In the genomic region with DNA sequence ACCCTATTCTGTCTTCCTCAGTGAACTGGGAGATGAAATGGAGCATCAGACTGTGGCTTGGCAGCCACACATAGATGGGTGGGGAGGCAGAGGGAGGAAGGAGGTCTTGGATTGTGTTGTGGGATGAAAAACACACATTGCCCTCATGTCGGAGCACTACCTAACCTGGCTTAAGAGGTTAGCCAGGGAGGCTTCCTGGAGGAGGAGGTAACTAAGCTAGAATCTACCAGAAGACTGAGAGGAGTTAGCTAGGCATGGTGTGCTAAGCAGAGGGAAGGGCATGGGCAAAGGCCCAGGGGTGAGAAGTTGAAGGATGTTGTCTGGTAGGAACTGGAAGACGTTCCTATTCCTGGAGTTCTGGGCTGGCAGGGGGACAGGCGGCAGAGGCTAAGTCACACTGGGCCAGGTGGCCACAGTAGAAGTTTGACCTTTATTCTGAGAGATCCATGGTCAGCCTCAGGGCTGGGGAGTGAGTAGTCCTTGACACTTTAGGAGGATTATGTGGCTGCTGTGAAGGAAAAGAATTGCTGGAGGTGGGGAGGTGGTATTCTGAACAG, we compare ENCODE assay signal across 20 cellular contexts. TPM values are rescaled to one million over a fixed set of nuclear protein-coding genes. Genes with fewer than 3 reads are reported as not detected.
DNase-seq lines count a peak whose midpoint lies in the region; ATAC-seq, FAIRE-seq and TF ChIP-seq lines count a peak whose summit lies in the region.
"Had no signal": no experiment of that assay in that cellular context is flagged by ENCODE, and none has a peak within 500 bp of the region (broad histone marks: within the 10 kb centered on the region; RNA-seq: fewer than 3 reads in every experiment).

No MANE protein-coding gene starts in this region.

- no peaks in the 10 kb centered on the region for H3K9me2 ChIP-seq in PC-9 (ENCODE audit: insufficient read depth)

- no peak overlapping the region for H4K5ac ChIP-seq in H1 (ENCODE audit: insufficient read length, low read depth, low read length)

- H2AFZ ChIP-seq in PC-9: no peak overlapping the region
- no peak overlapping the region for H2AFZ ChIP-seq in H1 (ENCODE audit: low read length)
- H2AFZ ChIP-seq in osteoblast (ENCODE audit: low read length): no peak overlapping the region

- H3K4ac ChIP-seq in H1 (replicated peaks; ENCODE audit: insufficient read length, low read depth, low read length): no peak overlapping the region

- no peak overlapping the region for H3K4me3 Mint-ChIP-seq in MCF 10A (ENCODE audit: unreplicated experiment)

- no peak overlapping the region for H3K27ac ChIP-seq in PC-9
- H3K27ac ChIP-seq in H1 (ENCODE audit: low read depth, low read length): no peak overlapping the region
- H3K27ac ChIP-seq in osteoblast (ENCODE audit: low read depth, low read length): no peak overlapping the region
- H3K27ac ChIP-seq in thyroid gland: peak overlapping the region; percentile 88 to 94 (median 91)
- H3K27ac ChIP-seq: SK-N-MC had no signal

- no peak for FAIRE-seq in H1 (lab: Jason Lieb, UNC)
- FAIRE-seq: D721Med, GM12892, GM18507 had no signal

- intact Hi-C loops in PC-9 (cut with micrococcal nuclease; ENCODE audit: unreplicated experiment) (no loop called here), thyroid gland (cut with DNase I) (no loop called here), MCF 10A (cut with micrococcal nuclease) (no loop called here)

- no peak overlapping the region for H3K27ac Mint-ChIP-seq in MCF 10A (ENCODE audit: low read depth, unreplicated experiment)

- H3K14ac ChIP-seq in H1 (ENCODE audit: insufficient read length): no peak overlapping the region

- H2BK12ac ChIP-seq in H1 (ENCODE audit: low read depth, low read length): no peak overlapping the region

- no peak overlapping the region for H2BK20ac ChIP-seq in H1 (ENCODE audit: low read length)

- DNase-seq in PC-9: no peak
- DNase-seq in H1 (ENCODE audit: low read depth in 1 of 2, low spot score in 2 of 2): no peak
- DNase-seq in osteoblast (ENCODE audit: insufficient read length, low spot score, missing footprints): peak; percentile 82
- DNase-seq in thyroid gland: no peak
- no peak for DNase-seq in NCI-H146 (lab: John Stamatoyannopoulos, UW)
- no peak for DNase-seq in SW480 (ENCODE audit: low spot score)
- no peak for DNase-seq in MCF 10A (ENCODE audit: unreplicated experiment)
- DNase-seq: ACHN; C1 segment of cervical spinal cord; KG1; NCI-H1436 treated with DMSO at 0.1 percent for 48 hours; NCI-H2081; NCI-H748 treated with DMSO at 0.1 percent for 48 hours; NK-92 treated with Interleukin-12 subunit alpha and Interleukin-12 subunit beta, amount 100 ng/mL, for 24 hours; SHP77 had no signal

- H3K79me2 ChIP-seq in PC-9 (ENCODE audit: low read depth): no peaks in the 10 kb centered on the region
- no peaks in the 10 kb centered on the region for H3K79me2 ChIP-seq in H1 (ENCODE audit: control insufficient read depth in 1 of 2, insufficient read depth in 2 of 2, low read length in 2 of 2)
- H3K79me2 ChIP-seq in osteoblast (ENCODE audit: insufficient read depth, low read length): no peaks in the 10 kb centered on the region

- H3K18ac ChIP-seq in H1 (ENCODE audit: extremely low read depth, low read length): no peak overlapping the region

- TF ChIP-seq EP300 in H1 (IDR thresholded peaks at IDR 0.05; ENCODE audit: borderline replicate concordance in 1 of 2, low read depth in 2 of 2, low read length in 2 of 2): no peak

- no peaks in the 10 kb centered on the region for H3K36me3 ChIP-seq in PC-9 (ENCODE audit: low read depth)
- no peaks in the 10 kb centered on the region for H3K36me3 ChIP-seq in H1 (ENCODE audit: control insufficient read depth in 2 of 4, insufficient read depth in 4 of 4, low read length in 3 of 4)
- no peaks in the 10 kb centered on the region for H3K36me3 ChIP-seq in osteoblast (ENCODE audit: insufficient read depth, low read length)
- no peaks in the 10 kb centered on the region for H3K36me3 ChIP-seq in thyroid gland

- no peak overlapping the region for H4K8ac ChIP-seq in H1 (ENCODE audit: extremely low read depth, insufficient read depth, low read length)

- no peak for TF ChIP-seq RAD21 in H1 (IDR thresholded peaks at IDR 0.05 in 1 of 2, conservative IDR thresholded peaks at IDR 0.05 in 1 of 2; ENCODE audit: low read depth in 2 of 2, low read length in 2 of 2)

- H3K4me1 Mint-ChIP-seq in MCF 10A (ENCODE audit: insufficient read depth, unreplicated experiment): peaks cover 22% of the 10 kb centered on the region

- no TSS peak for BruUV-seq in PC-9 (replicated peaks; lab: Mats Ljungman, UMichigan)
- no TSS peak for BruUV-seq in MCF 10A (replicated peaks; lab: Mats Ljungman, UMichigan)

- no peak overlapping the region for H3K56ac ChIP-seq in H1 (replicated peaks; ENCODE audit: insufficient read length, low read depth, low read length)

- no peak for TF ChIP-seq POLR2A in H1 (IDR thresholded peaks at IDR 0.05; ENCODE audit: control extremely low read depth in 1 of 2, low read depth in 2 of 2, low read length in 2 of 2)
- TF ChIP-seq POLR2A in thyroid gland (IDR thresholded peaks at IDR 0.05): no peak

- H3K27me3 Mint-ChIP-seq in MCF 10A (ENCODE audit: insufficient read depth, unreplicated experiment): no peaks in the 10 kb centered on the region

- H3K4me1 ChIP-seq in PC-9 (replicated peaks; ENCODE audit: insufficient read depth) (peaks cover 99% of the 10 kb centered on the region), H1 (replicated peaks in 1 of 4; ENCODE audit: control insufficient read depth in 3 of 4, insufficient read depth in 4 of 4, low read length in 3 of 4) (peaks cover 0 to 11% (median 8%) of the 10 kb centered on the region in 4 experiments; a peak in 6 of 7 replicates), osteoblast (ENCODE audit: insufficient read depth, low read length) (peaks cover 25% of the 10 kb centered on the region), thyroid gland (peaks cover 55 to 82% of the 10 kb centered on the region in 2 donors)

- H3K9me3 ChIP-seq in PC-9 (ENCODE audit: insufficient read depth, low read depth) (no peaks in the 10 kb centered on the region), H1 (ENCODE audit: insufficient read depth in 2 of 2, low read depth in 1 of 2, low read length in 1 of 2) (no peaks in the 10 kb centered on the region), osteoblast (ENCODE audit: low read depth, low read length) (no peaks in the 10 kb centered on the region), thyroid gland (no peaks in the 10 kb centered on the region)

- H3K23me2 ChIP-seq in H1 (ENCODE audit: low read depth, low read length): peaks cover 3% of the 10 kb centered on the region

- peaks cover 25% of the 10 kb centered on the region for H3F3A ChIP-seq in PC-9 (ENCODE audit: insufficient read depth, low read depth)

- POLR2A ChIA-PET in PC-9 (lab: Charles Lee; ENCODE audit: unreplicated experiment) (no interaction called here), H1 (lab: Charles Lee; ENCODE audit: partially characterized antibody) (no interaction called here), MCF 10A (lab: Yijun Ruan, JAX) (no interaction called here)

- ATAC-seq in GM19455 (IDR thresholded peaks at IDR 0.05; ENCODE audit: unreplicated experiment): no peak

- H3K9ac ChIP-seq in H1 (replicated peaks in 1 of 4; ENCODE audit: extremely low read depth in 1 of 4, low read depth in 3 of 4, low read length in 3 of 4): no peak overlapping the region

- no peaks in the 10 kb centered on the region for H3K79me1 ChIP-seq in H1 (ENCODE audit: low read depth, low read length)

- H4K20me1 ChIP-seq in PC-9 (ENCODE audit: insufficient read depth) (no peaks in the 10 kb centered on the region), H1 (replicated peaks in 1 of 2; ENCODE audit: control insufficient read depth in 1 of 2, insufficient read depth in 2 of 2, low read length in 2 of 2) (no peaks in the 10 kb centered on the region), osteoblast (ENCODE audit: insufficient read depth, low read length) (no peaks in the 10 kb centered on the region)

- no peak overlapping the region for H2BK5ac ChIP-seq in H1 (ENCODE audit: low read depth, low read length)

- H2BK15ac ChIP-seq in H1 (ENCODE audit: low read length): 0 out of 2 replicates have a peak overlapping the region, but pooled peaks have one; percentile 32

- no peak for TF ChIP-seq CTCF in PC-9 (conservative IDR thresholded peaks at IDR 0.05)
- no peak for TF ChIP-seq CTCF in H1 (IDR thresholded peaks at IDR 0.05; ENCODE audit: control extremely low read depth in 1 of 3, insufficient read depth in 1 of 3, low read depth in 1 of 3, low read length in 3 of 3)
- TF ChIP-seq CTCF in osteoblast (IDR thresholded peaks at IDR 0.05; ENCODE audit: extremely low read depth, low read depth, low read length): no peak
- no peak for TF ChIP-seq CTCF in thyroid gland (IDR thresholded peaks at IDR 0.05)
- TF ChIP-seq CTCF in MCF 10A (IDR thresholded peaks at IDR 0.05; ENCODE audit: unreplicated experiment): no peak

- peak overlapping the region; percentile 81; the same call in 1 of the 2 replicates for H3K4me2 ChIP-seq in PC-9
- H3K4me2 ChIP-seq in H1 (ENCODE audit: insufficient read depth in 1 of 2, low read depth in 2 of 2, low read length in 2 of 2): no peak overlapping the region
- H3K4me2 ChIP-seq in osteoblast (ENCODE audit: insufficient read depth, low read length): no peak overlapping the region

- WGBS in H1 (ENCODE audit: extremely low coverage in 1 of 2, insufficient coverage in 1 of 2, insufficient read length in 1 of 2, insufficient replicate concordance in 2 of 2, low coverage in 1 of 2, low lambda C conversion rate in 2 of 2, missing lambda C conversion rate in 1 of 2), 2 experiments: 94% methylated on average over 3 of the region's 3 CpGs; no CpG with 5 or more reads in 1 of the 2 experiments
- WGBS in thyroid gland, 2 donors: 78 to 85% methylated on average over 3 of the region's 3 CpGs

- peaks cover 9% of the 10 kb centered on the region for H3K36me3 Mint-ChIP-seq in MCF 10A (ENCODE audit: insufficient read depth, unreplicated experiment)

- no peaks in the 10 kb centered on the region for H3K9me3 Mint-ChIP-seq in MCF 10A (ENCODE audit: unreplicated experiment)

- no peak overlapping the region for H4K91ac ChIP-seq in H1 (replicated peaks; ENCODE audit: insufficient read length, low read length)

- H3K27me3 ChIP-seq in PC-9 (ENCODE audit: insufficient read depth, low read depth) (no peaks in the 10 kb centered on the region), H1 (replicated peaks in 1 of 4; ENCODE audit: control insufficient read depth in 3 of 4, extremely low read depth in 1 of 4, insufficient read depth in 3 of 4, low read length in 3 of 4) (peaks cover 0 to 10% (median 2%) of the 10 kb centered on the region in 4 experiments; a peak in 2 of 7 replicates), osteoblast (ENCODE audit: insufficient read depth, low read length) (no peaks in the 10 kb centered on the region), thyroid gland (no peaks in the 10 kb centered on the region)

- CTCF ChIA-PET in PC-9 (lab: Charles Lee): interaction anchor here (1.1 kb wide), 1 partner anchor 17 kb away, joined by 13 read pairs; no protein-coding TSS in a partner anchor
- CTCF ChIA-PET in H1 (lab: Charles Lee; ENCODE audit: partially characterized antibody): interaction anchor here (0.7 to 4.5 kb wide), 6 partner anchors 11 to 613 kb away, joined by 3 to 21 read pairs (median 3); no protein-coding TSS in a partner anchor
- CTCF ChIA-PET in MCF 10A (lab: Yijun Ruan, JAX): interaction anchor here (1.2 to 2.9 kb wide), 2 partner anchors 19 to 43 kb away, joined by 4 to 11 read pairs; no protein-coding TSS in a partner anchor

- H3K4me3 ChIP-seq in PC-9: no peak overlapping the region
- H3K4me3 ChIP-seq in H1 (ENCODE audit: extremely low read depth in 1 of 4, insufficient read depth in 2 of 4, low read depth in 3 of 4, low read length in 4 of 4): no peak overlapping the region
- H3K4me3 ChIP-seq in osteoblast (ENCODE audit: insufficient read depth, low read length): no peak overlapping the region
- no peak overlapping the region for H3K4me3 ChIP-seq in thyroid gland (replicated peaks in 1 of 3)
- H3K4me3 ChIP-seq: SK-N-MC had no signal

- no peak overlapping the region for H2BK120ac ChIP-seq in H1 (replicated peaks; ENCODE audit: low read depth, low read length)

- H3K23ac ChIP-seq in H1 (ENCODE audit: insufficient read length): no peak overlapping the region

- no peak overlapping the region for H2AK5ac ChIP-seq in H1 (ENCODE audit: low read depth, low read length)

RNA-seq across cellular contexts. Expression of a gene that starts 7.7 kb away (rescaled TPM):
- total RNA-seq in PC-9 (2021) (30.1 and 34.3 TPM in 2 replicates), osteoblast (1.8 and 2.2 TPM in 2 replicates), thyroid gland (100 to 1,000 TPM in 1 of 4 donors, 10 to 100 TPM in 3; 32.0 to 154 (median 71.4) TPM), MCF 10A (2022) (9.6 and 9.8 TPM in 2 replicates)
- 22.2 and 22.6 TPM in 2 replicates for total RNA-seq in H1 (2021; fragmentation: NEBNext Ultra II Directional; extraction: Animal tissue kit (Norgen Biotek cat#: 25700))
- polyA plus RNA-seq in H1 (2011; rRNA removed): 23.9 and 27.0 TPM in 2 replicates
- polyA plus RNA-seq in H1 (2011; cell fraction: cytosol; rRNA removed): 30.9 TPM
- polyA plus RNA-seq in H1 (2011; cell fraction: nucleus; rRNA removed): 34.6 TPM
- polyA plus RNA-seq in H1 (2012, experiment 1 of 2): 18.6 to 28.0 TPM (median 26.1 TPM) in 4 replicates
- polyA plus RNA-seq in H1 (2012, experiment 2 of 2): 15.9 TPM
- polyA plus RNA-seq in H1 (2013, experiment 1 of 2): 14.0 TPM
- 14.8 TPM for polyA plus RNA-seq in H1 (2013, experiment 2 of 2)
- polyA minus RNA-seq in H1 (2011; rRNA and poly(A)+ RNA removed): 26.9 and 27.6 TPM in 2 replicates
- 15.3 TPM for polyA minus RNA-seq in H1 (2011; cell fraction: cytosol; rRNA and poly(A)+ RNA removed)
- 13.2 TPM for polyA minus RNA-seq in H1 (2011; cell fraction: nucleus; rRNA and poly(A)+ RNA removed)

RNA-seq across cellular contexts. Expression of a gene that starts 23.1 kb away (rescaled TPM):
- 30.8 and 31.0 TPM in 2 replicates for total RNA-seq in PC-9 (2021)
- total RNA-seq in H1 (2021; fragmentation: NEBNext Ultra II Directional; extraction: Animal tissue kit (Norgen Biotek cat#: 25700)): 24.4 and 27.7 TPM in 2 replicates
- polyA plus RNA-seq in H1 (2011; rRNA removed): 35.1 and 42.4 TPM in 2 replicates
- polyA plus RNA-seq in H1 (2011; cell fraction: cytosol; rRNA removed): 27.6 TPM
- polyA plus RNA-seq in H1 (2011; cell fraction: nucleus; rRNA removed): 26.7 TPM
- polyA plus RNA-seq in H1 (2012, experiment 1 of 2): 18.2 to 28.0 TPM (median 25.3 TPM) in 4 replicates
- 24.2 TPM for polyA plus RNA-seq in H1 (2012, experiment 2 of 2)
- polyA plus RNA-seq in H1 (2013, experiment 1 of 2): 19.1 TPM
- 22.3 TPM for polyA plus RNA-seq in H1 (2013, experiment 2 of 2)
- polyA minus RNA-seq in H1 (2011; rRNA and poly(A)+ RNA removed): 63.8 TPM in 2 replicates
- 16.7 TPM for polyA minus RNA-seq in H1 (2011; cell fraction: cytosol; rRNA and poly(A)+ RNA removed)
- polyA minus RNA-seq in H1 (2011; cell fraction: nucleus; rRNA and poly(A)+ RNA removed): 22.6 TPM
- total RNA-seq in osteoblast: 11.9 and 12.7 TPM in 2 replicates
- 10 to 100 TPM; 14.4 to 17.7 (median 16.2) TPM for total RNA-seq in thyroid gland
- total RNA-seq in MCF 10A (2022): 40.1 and 42.7 TPM in 2 replicates

Comparison
In these comparisons a context has a peak if more than half of its experiments do, and no peak if none do; other contexts are left out.
1. H3K27ac ChIP-seq: peak in thyroid gland (3 of 3); none in PC-9 (single experiment), H1 (single experiment) and osteoblast (single experiment).